9 cellular contexts compared by ENCODE assay signal in genomic region chr16:16222850-16223661, GRCh38. TPM values are rescaled to one million over a fixed set of nuclear protein-coding genes. Genes with fewer than 3 reads are reported as not detected.
DNase-seq lines count a peak whose midpoint lies in the region; ATAC-seq, FAIRE-seq and TF ChIP-seq lines count a peak whose summit lies in the region.
"Not testable (repeated sequence)": the region's sequence is repeated elsewhere in the genome, so short reads cannot be mapped to it uniquely, and the experiment has no call there.
"Had no signal": no experiment of that assay in that cellular context is flagged by ENCODE, and none has a peak within 500 bp of the region (broad histone marks: within the 10 kb centered on the region; RNA-seq: fewer than 3 reads in every experiment).

ABCC6 (minus strand) TSS chr16:16223494; CDS start chr16:16223434, 60 bp downstream.

- not testable (repeated sequence) for H3K36me3 ChIP-seq in GM23248 (ENCODE audit: low read depth); astrocyte (ENCODE audit: insufficient read depth, low read length); esophagus muscularis mucosa; iPS-20b (ENCODE audit: insufficient read depth, low read depth, low read length); naive thymus-derived CD4-positive, alpha-beta T cell (ENCODE audit: control insufficient read depth in 2 of 3, insufficient read depth in 3 of 3, low read length in 3 of 3); sigmoid colon; transverse colon

- not testable (repeated sequence) for H3K27me3 Mint-ChIP-seq in astrocyte (ENCODE audit: low read depth, unreplicated experiment); naive thymus-derived CD4-positive, alpha-beta T cell

- TF ChIP-seq POLR2A in esophagus muscularis mucosa (IDR thresholded peaks at IDR 0.05; ENCODE audit: low read depth); sigmoid colon (IDR thresholded peaks at IDR 0.05); transverse colon (IDR thresholded peaks at IDR 0.05): not testable (repeated sequence)

- H3K27ac Mint-ChIP-seq in astrocyte (ENCODE audit: unreplicated experiment); naive thymus-derived CD4-positive, alpha-beta T cell: not testable (repeated sequence)

- not testable (repeated sequence) for DNase-seq in GM23248; astrocyte (ENCODE audit: low read depth); esophagus muscularis mucosa (ENCODE audit: extremely low spot score); naive thymus-derived CD4-positive, alpha-beta T cell; sigmoid colon; transverse colon

- not testable (repeated sequence) for H3K9ac ChIP-seq in GM23248; astrocyte (ENCODE audit: low read length); iPS-20b (ENCODE audit: low read depth, low read length)

- in situ Hi-C loops in GM23248 (cut with MboI); transverse colon (cut with MboI; ENCODE audit: low pct_ligation_motif_present in 1 of 4, low pct_unique_long_range_greater_than_20kb in 1 of 4, low sequenced_read_pairs in 3 of 4): not testable (repeated sequence)

- POLR2A ChIA-PET in naive thymus-derived CD4-positive, alpha-beta T cell (lab: Charles Lee): not testable (repeated sequence)

- not testable (repeated sequence) for H3K4me3 Mint-ChIP-seq in astrocyte (ENCODE audit: unreplicated experiment)
- peak within 1 kb of the TSS in 3 of 10 donors; percentile 21 to 42 (median 33) for H3K4me3 Mint-ChIP-seq in naive thymus-derived CD4-positive, alpha-beta T cell

- H3K9me2 ChIP-seq in GM23248 (ENCODE audit: insufficient read depth): not testable (repeated sequence)

- 8% methylated on average over 17 to 22 of the region's 38 CpGs for WGBS in GM23248 (ENCODE audit: low coverage in 1 of 2, low lambda C conversion rate in 2 of 2, missing lambda C conversion rate in 2 of 2), 2 experiments
- WGBS in esophagus muscularis mucosa: 43% methylated on average over 2 of the region's 38 CpGs
- 1 to 4% methylated on average over 19 of the region's 38 CpGs for WGBS in sigmoid colon, 2 donors
- WGBS in transverse colon (ENCODE audit: low coverage in 1 of 2), 2 donors: 8% methylated on average over 5 of the region's 38 CpGs; no CpG with 5 or more reads in 1 of the 2 donors

- not testable (repeated sequence) for H2AFZ ChIP-seq in GM23248; astrocyte (ENCODE audit: low read depth, low read length)

- not testable (repeated sequence) for H3K4me1 ChIP-seq in GM23248 (ENCODE audit: insufficient read depth); astrocyte (ENCODE audit: insufficient read depth, low read length); esophagus muscularis mucosa; iPS-20b (ENCODE audit: insufficient read depth, low read length); naive thymus-derived CD4-positive, alpha-beta T cell (ENCODE audit: control insufficient read depth in 2 of 2, insufficient read depth in 2 of 2, low read length in 2 of 2); sigmoid colon; transverse colon

- TF ChIP-seq CTCF in astrocyte (IDR thresholded peaks at IDR 0.05; ENCODE audit: insufficient read depth, low read depth, low read length); esophagus muscularis mucosa (IDR thresholded peaks at IDR 0.05); sigmoid colon (IDR thresholded peaks at IDR 0.05); transverse colon (IDR thresholded peaks at IDR 0.05): not testable (repeated sequence)

- H3K27ac ChIP-seq in GM23248; astrocyte (ENCODE audit: low read depth, low read length); esophagus muscularis mucosa (replicated peaks in 1 of 4); iPS-20b (ENCODE audit: low read length); naive thymus-derived CD4-positive, alpha-beta T cell (ENCODE audit: low read depth, low read length); sigmoid colon: not testable (repeated sequence)
- peak within 1 kb of the TSS in 2 of 4 donors; percentile 29 to 63 for H3K27ac ChIP-seq in transverse colon

- ATAC-seq in SK-N-SH treated with all-trans-retinoic acid at 6 μM for 48 hours: peak; percentile 94
- ATAC-seq in naive thymus-derived CD4-positive, alpha-beta T cell: peak; percentile 20

- H3K4me2 ChIP-seq in GM23248 (ENCODE audit: unreplicated experiment): not testable (repeated sequence)
- H3K4me2 ChIP-seq in astrocyte (ENCODE audit: low read length): peak within 1 kb of the TSS; percentile 41

- not testable (repeated sequence) for H3K36me3 Mint-ChIP-seq in astrocyte (ENCODE audit: low read depth, unreplicated experiment); naive thymus-derived CD4-positive, alpha-beta T cell

- H4K20me1 ChIP-seq in GM23248 (ENCODE audit: insufficient read depth); astrocyte (ENCODE audit: insufficient read depth, low read length): not testable (repeated sequence)

- intact Hi-C loops in esophagus muscularis mucosa (cut with DNase I); naive thymus-derived CD4-positive, alpha-beta T cell (cut with micrococcal nuclease); sigmoid colon (cut with DNase I); transverse colon (cut with DNase I; ENCODE audit: low total_unique reads): not testable (repeated sequence)

- not testable (repeated sequence) for H3K4me1 Mint-ChIP-seq in astrocyte (ENCODE audit: low read depth, unreplicated experiment); naive thymus-derived CD4-positive, alpha-beta T cell

- TF ChIP-seq EP300 in esophagus muscularis mucosa (IDR thresholded peaks at IDR 0.05); sigmoid colon (IDR thresholded peaks at IDR 0.05); transverse colon (IDR thresholded peaks at IDR 0.05; ENCODE audit: low read depth): not testable (repeated sequence)

- CTCF ChIA-PET in naive thymus-derived CD4-positive, alpha-beta T cell (lab: Charles Lee): not testable (repeated sequence)

- H3K4me3 ChIP-seq in GM23248 (peak within 1 kb of the TSS; percentile 35; the same call in 1 of the 2 replicates), esophagus muscularis mucosa (peak within 1 kb of the TSS; percentile 34 to 47 (median 38)), iPS-20b (ENCODE audit: low read length) (peak within 1 kb of the TSS; percentile 38; the same call in 1 of the 2 replicates), sigmoid colon (peak within 1 kb of the TSS in 3 of 4 donors; percentile 30 to 33 (median 31)), transverse colon (peak within 1 kb of the TSS in 3 of 4 donors; percentile 14 to 39 (median 16))
- not testable (repeated sequence) for H3K4me3 ChIP-seq in astrocyte (ENCODE audit: insufficient read depth, low read depth, low read length); naive thymus-derived CD4-positive, alpha-beta T cell (ENCODE audit: low read length)

- not testable (repeated sequence) for H3K9me3 Mint-ChIP-seq in astrocyte (ENCODE audit: unreplicated experiment); naive thymus-derived CD4-positive, alpha-beta T cell

- not testable (repeated sequence) for H3K9me3 ChIP-seq in GM23248 (ENCODE audit: low read depth); astrocyte (ENCODE audit: insufficient read depth, low read depth, low read length); esophagus muscularis mucosa; iPS-20b (ENCODE audit: insufficient read depth, low read depth, low read length); naive thymus-derived CD4-positive, alpha-beta T cell (ENCODE audit: control insufficient read depth in 2 of 3, low read length in 3 of 3); sigmoid colon; transverse colon

- H3K79me2 ChIP-seq in GM23248 (ENCODE audit: insufficient read depth); astrocyte (ENCODE audit: insufficient read depth, low read length): not testable (repeated sequence)

- FAIRE-seq in astrocyte (lab: Jason Lieb, UNC): not testable (repeated sequence)

- not testable (repeated sequence) for H3K27me3 ChIP-seq in GM23248 (replicated peaks; ENCODE audit: insufficient read depth); astrocyte (ENCODE audit: insufficient read depth, low read length); esophagus muscularis mucosa; iPS-20b (ENCODE audit: insufficient read depth, low read length); naive thymus-derived CD4-positive, alpha-beta T cell (ENCODE audit: control insufficient read depth in 2 of 2, insufficient read depth in 2 of 2, low read length in 2 of 2); sigmoid colon; transverse colon

- not testable (repeated sequence) for H3F3A ChIP-seq in GM23248 (ENCODE audit: insufficient read depth)

RNA-seq across cellular contexts. Expression of gene ABCC6, which starts in this region (rescaled TPM):
- total RNA-seq in GM23248 (2014; rRNA removed; shearing (Covaris generic)): not detected in 2 replicates
- polyA plus RNA-seq in GM23248 (2016; fragmentation: Nextera tagmentation; extraction: Ambion mirVana) (0.24 and 0.37 TPM in 2 replicates), sigmoid colon (10 to 100 TPM in 2 of 3 donors, 1 to 10 TPM in 1; 7.4 to 22.2 (median 11.4) TPM)
- total RNA-seq in astrocyte (2.4 and 3.0 TPM in 2 replicates), esophagus muscularis mucosa (under 1 TPM; 0.17 to 0.83 (median 0.36) TPM), sigmoid colon (1 to 10 TPM in 2 of 4 donors, under 1 TPM in 1, not detected in 1; 0.66 to 1.8 (median 1.7) TPM), transverse colon (100 to 1,000 TPM in 1 of 4 donors, 10 to 100 TPM in 3; 36.2 to 109 (median 49.6) TPM)
- total RNA-seq in naive thymus-derived CD4-positive, alpha-beta T cell: 1 to 10 TPM in 1 of 5 experiments, under 1 TPM in 1, not detected in 3; 0.08 to 3.9 TPM
- under 1 TPM; 0.09 to 0.20 TPM for polyA plus RNA-seq in naive thymus-derived CD4-positive, alpha-beta T cell
- polyA plus RNA-seq: keratinocyte had no signal
